ENCODE assay signal across 27 cellular contexts in genomic region chr3:69065318-69065964, GRCh38. TPM values are rescaled to one million over a fixed set of nuclear protein-coding genes. Genes with fewer than 3 reads are reported as not detected.
DNase-seq lines count a peak whose midpoint lies in the region; ATAC-seq and TF ChIP-seq lines count a peak whose summit lies in the region.
"Had no signal": no experiment of that assay in that cellular context is flagged by ENCODE, and none has a peak within 500 bp of the region (broad histone marks: within the 10 kb centered on the region; RNA-seq: fewer than 3 reads in every experiment).

No MANE protein-coding gene starts in this region.

- peaks cover 3% of the 10 kb centered on the region for H3K9me3 Mint-ChIP-seq in activated CD4-positive, alpha-beta T cell treated with anti-CD3 and anti-CD28 coated beads, Interleukin-2, amount 10 ng/mL, durations not matched to agents 24 days and 14 days
- peaks cover 4% of the 10 kb centered on the region for H3K9me3 Mint-ChIP-seq in activated naive CD8-positive, alpha-beta T cell treated with anti-CD3 and anti-CD28 coated beads, Interleukin-2, amount 50 U/mL, for 24 hours
- H3K9me3 Mint-ChIP-seq: memory B cell, neural progenitor cell had no signal

- H3K27ac Mint-ChIP-seq in activated CD4-positive, alpha-beta T cell treated with anti-CD3 and anti-CD28 coated beads, Interleukin-2, amount 10 ng/mL, durations not matched to agents 24 days and 14 days, result peak overlapping the region; percentile 74
- H3K27ac Mint-ChIP-seq in T-helper 17 cell, result peak overlapping the region; percentile 95
- H3K27ac Mint-ChIP-seq in activated naive CD8-positive, alpha-beta T cell treated with anti-CD3 and anti-CD28 coated beads, Interleukin-2, amount 50 U/mL, for 24 hours, result peak overlapping the region; percentile 70
- H3K27ac Mint-ChIP-seq: memory B cell, neural progenitor cell had no signal

- peaks cover 26% of the 10 kb centered on the region for H3K36me3 ChIP-seq in smooth muscle cell (ENCODE audit: low read depth)
- H3K36me3 ChIP-seq in right atrium auricular region, result peaks cover 18% of the 10 kb centered on the region
- H3K36me3 ChIP-seq: prostate gland had no signal

- H3K9me3 ChIP-seq in T-helper 17 cell (ENCODE audit: control insufficient read depth, low read length, poor library complexity, severe bottlenecking) (no peaks in the 10 kb centered on the region), smooth muscle cell (replicated peaks; ENCODE audit: low read depth) (no peaks in the 10 kb centered on the region), right atrium auricular region (no peaks in the 10 kb centered on the region)
- H3K9me3 ChIP-seq: BE2C, prostate gland, thoracic aorta had no signal

- H3F3A ChIP-seq in smooth muscle cell (ENCODE audit: low read depth), result no peaks in the 10 kb centered on the region

- H3K27me3 ChIP-seq in smooth muscle cell (ENCODE audit: low read depth), result no peaks in the 10 kb centered on the region
- no peaks in the 10 kb centered on the region for H3K27me3 ChIP-seq in right atrium auricular region
- H3K27me3 ChIP-seq: BE2C, neural progenitor cell had no signal

- H4K20me1 ChIP-seq in smooth muscle cell (ENCODE audit: low read depth), result peaks cover 5% of the 10 kb centered on the region

- peaks cover 41% of the 10 kb centered on the region for H3K36me3 Mint-ChIP-seq in activated CD4-positive, alpha-beta T cell treated with anti-CD3 and anti-CD28 coated beads, Interleukin-2, amount 10 ng/mL, durations not matched to agents 24 days and 14 days (ENCODE audit: low read depth)
- peaks cover 4% of the 10 kb centered on the region for H3K36me3 Mint-ChIP-seq in T-helper 17 cell (ENCODE audit: low read depth)
- H3K36me3 Mint-ChIP-seq in activated naive CD8-positive, alpha-beta T cell treated with anti-CD3 and anti-CD28 coated beads, Interleukin-2, amount 50 U/mL, for 24 hours (ENCODE audit: low read depth), result peaks cover 40% of the 10 kb centered on the region

- TF ChIP-seq CTCF in smooth muscle cell (IDR thresholded peaks at IDR 0.05; ENCODE audit: borderline replicate concordance, insufficient read depth, poor library complexity, severe bottlenecking) (no peak), right atrium auricular region (IDR thresholded peaks at IDR 0.05) (no peak)

- H2AFZ ChIP-seq in smooth muscle cell (ENCODE audit: low read depth), result no peak overlapping the region
- H2AFZ ChIP-seq: neural progenitor cell had no signal

- peak overlapping the region; percentile 14 for H3K4me2 ChIP-seq in smooth muscle cell
- H3K4me2 ChIP-seq: neural progenitor cell had no signal

- H3K4me3 ChIP-seq in smooth muscle cell (no peak overlapping the region), right atrium auricular region (no peak overlapping the region)
- H3K4me3 ChIP-seq: coronary artery, neural progenitor cell, prostate gland, SK-N-MC, thoracic aorta had no signal

- H3K79me2 ChIP-seq in smooth muscle cell (ENCODE audit: low read depth), result peaks cover 7% of the 10 kb centered on the region

- 82% methylated on average over 6 of the region's 6 CpGs for WGBS in smooth muscle cell (ENCODE audit: low lambda C conversion rate)

- peak; percentile 76 for DNase-seq in activated CD4-positive, alpha-beta T cell treated with anti-CD3 and anti-CD28 coated beads, Interleukin-2, amount 10 ng/mL, durations not matched to agents 24 days and 14 days
- no peak for DNase-seq in activated CD4-positive, alpha-beta T cell treated with anti-CD3 and anti-CD28 coated beads for 1 hour
- DNase-seq in T-helper 17 cell (no peak), smooth muscle cell (lab: John Stamatoyannopoulos, UW; ENCODE audit: unreplicated experiment) (no peak), right atrium auricular region (ENCODE audit: low spot score) (no peak)
- DNase-seq in activated naive CD8-positive, alpha-beta T cell treated with anti-CD3 and anti-CD28 coated beads, Interleukin-2, amount 50 U/mL, for 24 hours, result no peak
- DNase-seq in activated CD4-positive, CD25-positive, alpha-beta regulatory T cell treated with anti-CD3 and anti-CD28 coated beads, Interleukin-2, amount 50 U/mL, for 72 hours, result no peak
- DNase-seq: 8988T; activated CD4-positive, alpha-beta T cell treated with anti-CD3 and anti-CD28 coated beads for 48 hours; activated effector memory CD4-positive, alpha-beta T cell treated with Interleukin-2 at 50 U/mL for 16 hours; BE2C; DMS153; hippocampal formation; NCI-H1694; NCI-H226; NK-92 treated with Interleukin-12 subunit alpha and Interleukin-12 subunit beta, amount 100 ng/mL, for 24 hours; small intestine; stimulated activated CD8-positive, alpha-beta memory T cell treated with anti-CD3 and anti-CD28 coated beads, Interleukin-4, amount 100 ng/mL, for 48 hours had no signal

- H3K27me3 Mint-ChIP-seq in activated CD4-positive, alpha-beta T cell treated with anti-CD3 and anti-CD28 coated beads, Interleukin-2, amount 10 ng/mL, durations not matched to agents 24 days and 14 days, result no peaks in the 10 kb centered on the region
- H3K27me3 Mint-ChIP-seq in T-helper 17 cell, result no peaks in the 10 kb centered on the region
- H3K27me3 Mint-ChIP-seq in activated naive CD8-positive, alpha-beta T cell treated with anti-CD3 and anti-CD28 coated beads, Interleukin-2, amount 50 U/mL, for 24 hours, result no peaks in the 10 kb centered on the region
- H3K27me3 Mint-ChIP-seq: memory B cell had no signal

- H3K4me1 ChIP-seq in smooth muscle cell (ENCODE audit: low read depth) (no peaks in the 10 kb centered on the region), right atrium auricular region (no peaks in the 10 kb centered on the region)
- H3K4me1 ChIP-seq: BE2C, neural progenitor cell, prostate gland had no signal

- ATAC-seq in T-helper 17 cell, result peak; percentile 90
- ATAC-seq in activated naive CD8-positive, alpha-beta T cell treated with anti-CD3 and anti-CD28 coated beads, Interleukin-2, amount 50 U/mL, for 24 hours, result peak; percentile 90
- no peak for ATAC-seq in HG03095 (IDR thresholded peaks at IDR 0.05; ENCODE audit: unreplicated experiment)

- intact Hi-C loops in activated CD4-positive, alpha-beta T cell treated with anti-CD3 and anti-CD28 coated beads, Interleukin-2, amount 10 ng/mL, durations not matched to agents 24 days and 14 days (cut with micrococcal nuclease), result loop anchor here (2.0 kb wide), 1 partner anchor 13 kb away; no protein-coding TSS in a partner anchor

- no peak overlapping the region for H3K9ac ChIP-seq in smooth muscle cell (ENCODE audit: low read depth)
- H3K9ac ChIP-seq: neural progenitor cell had no signal

- peak overlapping the region; percentile 64 for H3K4me3 Mint-ChIP-seq in activated CD4-positive, alpha-beta T cell treated with anti-CD3 and anti-CD28 coated beads, Interleukin-2, amount 10 ng/mL, durations not matched to agents 24 days and 14 days
- H3K4me3 Mint-ChIP-seq in T-helper 17 cell, result peak overlapping the region; percentile 57
- H3K4me3 Mint-ChIP-seq in activated naive CD8-positive, alpha-beta T cell treated with anti-CD3 and anti-CD28 coated beads, Interleukin-2, amount 50 U/mL, for 24 hours, result no peak overlapping the region
- H3K4me3 Mint-ChIP-seq: memory B cell, neural progenitor cell had no signal

- no peak overlapping the region for H3K27ac ChIP-seq in smooth muscle cell (ENCODE audit: low read depth)
- no peak overlapping the region for H3K27ac ChIP-seq in right atrium auricular region
- H3K27ac ChIP-seq: coronary artery, neural progenitor cell, prostate gland, SK-N-MC, thoracic aorta had no signal

- H3K4me1 Mint-ChIP-seq in activated CD4-positive, alpha-beta T cell treated with anti-CD3 and anti-CD28 coated beads, Interleukin-2, amount 10 ng/mL, durations not matched to agents 24 days and 14 days, result peaks cover 38% of the 10 kb centered on the region
- H3K4me1 Mint-ChIP-seq in T-helper 17 cell, result peaks cover 19% of the 10 kb centered on the region
- H3K4me1 Mint-ChIP-seq in activated naive CD8-positive, alpha-beta T cell treated with anti-CD3 and anti-CD28 coated beads, Interleukin-2, amount 50 U/mL, for 24 hours, result peaks cover 39% of the 10 kb centered on the region
- H3K4me1 Mint-ChIP-seq: memory B cell, neural progenitor cell had no signal

RNA-seq across cellular contexts. Expression of gene TMF1, which starts 13.3 kb away (rescaled TPM):
- total RNA-seq in activated CD4-positive, alpha-beta T cell treated with anti-CD3 and anti-CD28 coated beads, Interleukin-2, amount 10 ng/mL, durations not matched to agents 24 days and 14 days, result 35.9 and 39.0 TPM in 2 replicates
- total RNA-seq in T-helper 17 cell, result 10 to 100 TPM; 68.1 to 84.5 TPM
- 61.8 and 63.0 TPM in 2 replicates for total RNA-seq in smooth muscle cell
- polyA plus RNA-seq in smooth muscle cell, result 28.9 and 33.4 TPM in 2 replicates
- 10 to 100 TPM; 15.6 to 21.3 TPM for total RNA-seq in right atrium auricular region

RNA-seq across cellular contexts. Expression of gene UBA3, which starts 14.7 kb away (rescaled TPM):
- 95.3 and 103 TPM in 2 replicates for total RNA-seq in activated CD4-positive, alpha-beta T cell treated with anti-CD3 and anti-CD28 coated beads, Interleukin-2, amount 10 ng/mL, durations not matched to agents 24 days and 14 days
- total RNA-seq in T-helper 17 cell (10 to 100 TPM; 53.5 to 56.2 TPM), smooth muscle cell (71.2 and 102 TPM in 2 replicates), right atrium auricular region (10 to 100 TPM; 39.9 to 63.5 TPM)
- polyA plus RNA-seq in smooth muscle cell, result 47.5 and 52.4 TPM in 2 replicates

RNA-seq across cellular contexts. Expression of gene ARL6IP5, which starts 19.3 kb away (rescaled TPM):
- 118 and 122 TPM in 2 replicates for total RNA-seq in activated CD4-positive, alpha-beta T cell treated with anti-CD3 and anti-CD28 coated beads, Interleukin-2, amount 10 ng/mL, durations not matched to agents 24 days and 14 days
- total RNA-seq in T-helper 17 cell, result 100 to 1,000 TPM; 112 to 118 TPM
- total RNA-seq in smooth muscle cell, result 80.9 and 83.9 TPM in 2 replicates
- polyA plus RNA-seq in smooth muscle cell, result 73.9 and 97.4 TPM in 2 replicates
- 100 to 1,000 TPM; 172 to 199 TPM for total RNA-seq in right atrium auricular region

RNA-seq across cellular contexts. Expression of gene EOGT, which starts 52.0 kb away (rescaled TPM):
- total RNA-seq in activated CD4-positive, alpha-beta T cell treated with anti-CD3 and anti-CD28 coated beads, Interleukin-2, amount 10 ng/mL, durations not matched to agents 24 days and 14 days, result 12.6 and 13.5 TPM in 2 replicates
- total RNA-seq in T-helper 17 cell, result 10 to 100 TPM; 11.8 to 18.1 TPM
- 30.5 and 30.6 TPM in 2 replicates for total RNA-seq in smooth muscle cell
- 21.2 and 22.7 TPM in 2 replicates for polyA plus RNA-seq in smooth muscle cell
- total RNA-seq in right atrium auricular region, result 10 to 100 TPM; 59.2 to 60.3 TPM

RNA-seq across cellular contexts. Expression of gene LMOD3, which starts 57.0 kb away (rescaled TPM):
- not detected in 2 replicates for total RNA-seq in activated CD4-positive, alpha-beta T cell treated with anti-CD3 and anti-CD28 coated beads, Interleukin-2, amount 10 ng/mL, durations not matched to agents 24 days and 14 days
- not detected for total RNA-seq in T-helper 17 cell
- total RNA-seq in smooth muscle cell, result not detected in 2 replicates
- not detected in 2 replicates for polyA plus RNA-seq in smooth muscle cell
- total RNA-seq in right atrium auricular region, result 100 to 1,000 TPM in 1 of 2 donors, 10 to 100 TPM in 1; 33.1 to 110 TPM
- total RNA-seq: fibroblast of villous mesenchyme, kidney epithelial cell, thoracic aorta had no signal
